Comparison of ENCODE assay signal across 7 cellular contexts in genomic region chr3:38566794-38567193, GRCh38.
A peak's percentile ranks its signal among the peaks of the same experiment; 100 is the strongest.
DNase-seq lines count a peak whose midpoint lies in the region; ATAC-seq and TF ChIP-seq lines count a peak whose summit lies in the region.
"Not testable (repeated sequence)": the region's sequence is repeated elsewhere in the genome, so short reads cannot be mapped to it uniquely, and the experiment has no call there.

No MANE protein-coding gene starts in this region.

- H3K36me3 Mint-ChIP-seq in osteocyte (ENCODE audit: unreplicated experiment): not testable (repeated sequence)

- TF ChIP-seq CTCF in Peyer's patch (IDR thresholded peaks at IDR 0.05); coronary artery (IDR thresholded peaks at IDR 0.05); osteocyte (IDR thresholded peaks at IDR 0.05); upper lobe of right lung (IDR thresholded peaks at IDR 0.05): not testable (repeated sequence)

- DNase-seq in Peyer's patch (peak in 2 of 3 donors; percentile 2 to 6), coronary artery (ENCODE audit: low spot score) (peak; percentile 54), cardiac septum (ENCODE audit: low spot score) (peak; percentile 68), islet precursor cell (peak; percentile 20), osteocyte (ENCODE audit: extremely low spot score, unreplicated experiment) (peak; percentile 57), upper lobe of right lung (peak; percentile 15)
- peak; percentile 12 for DNase-seq in activated CD8-positive, alpha-beta memory T cell treated with anti-CD3 and anti-CD28 coated beads, Interleukin-2, amount 50 U/mL, for 48 hours

- H3K36me3 ChIP-seq in Peyer's patch, upper lobe of right lung: not testable (repeated sequence)

- H3K9me3 Mint-ChIP-seq in osteocyte (ENCODE audit: unreplicated experiment): not testable (repeated sequence)

- H3K4me3 ChIP-seq in Peyer's patch, coronary artery, upper lobe of right lung: not testable (repeated sequence)

- intact Hi-C loops in cardiac septum (cut with DNase I); upper lobe of right lung (cut with DNase I): not testable (repeated sequence)

- not testable (repeated sequence) for H3K27ac ChIP-seq in Peyer's patch, coronary artery, upper lobe of right lung

- H3K27ac Mint-ChIP-seq in osteocyte (ENCODE audit: unreplicated experiment): not testable (repeated sequence)

- not testable (repeated sequence) for H3K4me1 ChIP-seq in Peyer's patch, upper lobe of right lung

- not testable (repeated sequence) for H3K27me3 Mint-ChIP-seq in osteocyte (ENCODE audit: unreplicated experiment)

- not testable (repeated sequence) for ATAC-seq in upper lobe of right lung

- H3K27me3 ChIP-seq in Peyer's patch, upper lobe of right lung: not testable (repeated sequence)

- not testable (repeated sequence) for H3K4me3 Mint-ChIP-seq in osteocyte (ENCODE audit: unreplicated experiment)

- H3K9me3 ChIP-seq in Peyer's patch, upper lobe of right lung: not testable (repeated sequence)

- not testable (repeated sequence) for TF ChIP-seq POLR2A in Peyer's patch (IDR thresholded peaks at IDR 0.05)

- not testable (repeated sequence) for H3K4me1 Mint-ChIP-seq in osteocyte (ENCODE audit: unreplicated experiment)

Comparison
In these comparisons a context has a peak if more than half of its experiments do, and no peak if none do; other contexts are left out.
1. DNase-seq: peak in every context shown above with its lines; median percentile 68 in cardiac septum; 57 in osteocyte; 54 in coronary artery; 20 in islet precursor cell; 15 in upper lobe of right lung; 12 in activated CD8-positive, alpha-beta memory T cell treated with anti-CD3 and anti-CD28 coated beads, Interleukin-2, amount 50 U/mL, for 48 hours; 4 in Peyer's patch.